ENCODE assay signal across 1 cellular context in the genomic region with DNA sequence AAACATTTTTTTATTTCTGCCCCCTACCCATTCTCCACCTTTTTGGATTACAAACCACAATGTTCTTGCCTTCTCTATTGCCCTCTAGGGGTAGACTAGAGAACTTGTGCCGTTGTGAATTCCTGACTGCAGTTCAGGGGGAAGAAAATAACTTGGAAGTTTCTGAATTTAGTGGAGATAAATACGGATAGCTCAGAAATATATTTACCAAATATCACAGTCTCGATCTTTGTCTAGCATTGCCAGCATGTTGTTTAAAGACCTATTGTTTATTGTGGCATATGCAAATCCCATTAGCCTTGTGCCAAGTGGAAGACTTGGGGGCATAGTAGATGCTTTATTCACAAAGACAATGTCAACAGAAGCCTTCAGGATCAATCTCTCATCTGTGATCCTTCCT.
TF ChIP-seq lines count a peak whose summit lies in the region.

No MANE protein-coding gene starts in this region.

TF ChIP-seq in K562, 482 proteins besides CTCF, POLR2A, EP300 and RAD21 (continued from another document):
- TF ChIP-seq PBX2 (CRISPR knock-in tag; IDR thresholded peaks at IDR 0.05; ENCODE audit: low read depth) (no peak), PBX2 (tag; conservative IDR thresholded peaks at IDR 0.05; ENCODE audit: low read depth) (no peak), ELK3 (CRISPR knock-in tag; IDR thresholded peaks at IDR 0.05) (no peak), ZBTB8A (IDR thresholded peaks at IDR 0.05; ENCODE audit: partially characterized antibody) (no peak)
